Comparison of ENCODE assay signal across 10 cellular contexts in the genomic region with DNA sequence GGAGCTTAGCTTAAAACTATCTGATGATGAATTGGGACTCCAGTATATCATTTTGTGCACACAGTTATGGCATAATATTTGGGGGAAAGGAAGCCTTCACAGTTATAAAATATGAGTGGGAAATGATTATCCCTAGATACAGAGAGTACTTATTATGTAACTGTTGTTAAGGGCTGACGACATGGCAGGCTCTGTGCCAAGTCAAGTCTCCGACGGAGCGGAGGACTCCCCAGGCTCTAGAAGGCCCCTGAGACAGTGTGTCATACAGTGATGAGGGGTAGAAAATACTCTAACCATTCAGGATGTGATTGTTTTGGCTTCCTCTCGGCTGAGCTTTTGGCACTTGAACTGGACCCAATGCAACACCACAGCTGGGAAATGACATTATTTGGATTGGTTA.
DNase-seq lines count a peak whose midpoint lies in the region; ATAC-seq and FAIRE-seq lines count a peak whose summit lies in the region.
"Had no signal": no experiment of that assay in that cellular context is flagged by ENCODE, and none has a peak within 500 bp of the region (broad histone marks: within the 10 kb centered on the region; RNA-seq: fewer than 3 reads in every experiment).

No MANE protein-coding gene starts in this region.

- DNase-seq in HTR-8/SVneo (ENCODE audit: insufficient read length, low spot score) (peak; percentile 44), amniotic epithelial cell (ENCODE audit: low read depth) (peak; percentile 74), right cardiac atrium (peak; percentile 92 to 95 (median 93)), stromal cell of bone marrow (ENCODE audit: low read depth) (peak; percentile 98), NK-92 (lab: John Stamatoyannopoulos, UW; ENCODE audit: unreplicated experiment) (no peak), cerebellar cortex (ENCODE audit: low spot score) (no peak)
- DNase-seq in activated CD4-positive, CD25-positive, alpha-beta regulatory T cell (lab: John Stamatoyannopoulos, UW), result no peak
- DNase-seq: activated T-cell treated with anti-CD3 and anti-CD28 coated beads for 4 hours; stimulated activated naive CD8-positive, alpha-beta T cell treated with anti-CD3 and anti-CD28 coated beads, Interleukin-15, amount 100 ng/mL, for 72 hours had no signal

- 8% methylated on average over 5 of the region's 5 CpGs for WGBS in right cardiac atrium

- H3K27me3 ChIP-seq in right cardiac atrium (ENCODE audit: control insufficient read depth, insufficient read depth), result no peaks in the 10 kb centered on the region

- no peaks in the 10 kb centered on the region for H3K9me3 ChIP-seq in right cardiac atrium (ENCODE audit: control insufficient read depth, low read length)

- ATAC-seq in right cardiac atrium (peak; percentile 94 to 98), GM21723 (IDR thresholded peaks at IDR 0.05; ENCODE audit: unreplicated experiment) (no peak)
- ATAC-seq: stimulated activated naive CD8-positive, alpha-beta T cell treated with anti-CD3 and anti-CD28 coated beads, Interleukin-15, amount 100 ng/mL, for 72 hours had no signal

- intact Hi-C loops in right cardiac atrium (cut with DNase I), result loop anchor here in 1 of 4 donors (10.0 kb wide), 1 partner anchor 315 kb away; no protein-coding TSS in a partner anchor

- no peak overlapping the region for H3K27ac ChIP-seq in right cardiac atrium (ENCODE audit: low read length)

- peak; percentile 13 for FAIRE-seq in HTR-8/SVneo (lab: Jason Lieb, UNC)

- H3K4me1 ChIP-seq in right cardiac atrium (ENCODE audit: control insufficient read depth, insufficient read depth, low read length), result peaks cover 8% of the 10 kb centered on the region

- H3K4me3 ChIP-seq in right cardiac atrium (ENCODE audit: low read length), result no peak overlapping the region

Comparison
In these comparisons a context has a peak if more than half of its experiments do, and no peak if none do; other contexts are left out.
1. DNase-seq: peak in HTR-8/SVneo (single experiment), amniotic epithelial cell (single experiment), right cardiac atrium (3 of 3) and stromal cell of bone marrow (single experiment); none in activated CD4-positive, CD25-positive, alpha-beta regulatory T cell (0 of 4), NK-92 (single experiment) and cerebellar cortex (single experiment).